In the genomic region with DNA sequence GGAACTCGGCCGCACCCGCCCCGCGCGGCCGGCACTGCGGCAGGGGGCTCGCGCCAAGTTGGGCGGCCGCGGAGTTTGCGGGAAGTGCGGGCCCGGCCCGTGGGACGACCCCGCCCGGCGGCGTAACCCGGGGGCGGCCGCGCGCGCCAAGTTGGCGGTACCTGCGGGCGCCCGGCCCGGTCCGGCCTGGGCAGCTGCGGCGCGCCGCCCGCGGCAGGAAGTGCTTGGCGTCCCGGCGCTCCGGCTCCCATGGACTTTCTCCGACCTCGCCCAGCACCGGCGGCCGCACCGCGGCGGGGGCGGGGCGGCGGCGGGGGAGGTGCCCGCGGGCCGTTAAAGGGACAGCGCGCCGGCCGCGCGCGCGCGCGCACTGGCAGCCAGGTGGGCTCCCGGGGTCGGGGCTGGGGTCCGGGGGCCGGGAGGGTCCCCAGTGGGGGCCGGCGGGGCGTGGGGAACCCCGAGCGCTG, we compare ENCODE assay signal across 8 cellular contexts. TPM values are rescaled to one million over a fixed set of nuclear protein-coding genes. Genes with fewer than 3 reads are reported as not detected.
DNase-seq lines count a peak whose midpoint lies in the region; ATAC-seq and TF ChIP-seq lines count a peak whose summit lies in the region.

A gene with protein sequence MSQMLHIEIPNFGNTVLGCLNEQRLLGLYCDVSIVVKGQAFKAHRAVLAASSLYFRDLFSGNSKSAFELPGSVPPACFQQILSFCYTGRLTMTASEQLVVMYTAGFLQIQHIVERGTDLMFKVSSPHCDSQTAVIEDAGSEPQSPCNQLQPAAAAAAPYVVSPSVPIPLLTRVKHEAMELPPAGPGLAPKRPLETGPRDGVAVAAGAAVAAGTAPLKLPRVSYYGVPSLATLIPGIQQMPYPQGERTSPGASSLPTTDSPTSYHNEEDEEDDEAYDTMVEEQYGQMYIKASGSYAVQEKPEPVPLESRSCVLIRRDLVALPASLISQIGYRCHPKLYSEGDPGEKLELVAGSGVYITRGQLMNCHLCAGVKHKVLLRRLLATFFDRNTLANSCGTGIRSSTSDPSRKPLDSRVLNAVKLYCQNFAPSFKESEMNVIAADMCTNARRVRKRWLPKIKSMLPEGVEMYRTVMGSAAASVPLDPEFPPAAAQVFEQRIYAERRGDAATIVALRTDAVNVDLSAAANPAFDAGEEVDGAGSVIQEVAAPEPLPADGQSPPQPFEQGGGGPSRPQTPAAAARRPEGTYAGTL (minus strand): TSS at position 262 of the 467 bp plus-strand sequence. CDS start 44,768 bp downstream, outside the sequence.

- no peak for TF ChIP-seq CTCF in body of pancreas (IDR thresholded peaks at IDR 0.05)

- peak within 1 kb of the TSS; percentile 52 to 93 (median 86) for H3K27ac ChIP-seq in body of pancreas

- H3K9me3 ChIP-seq in body of pancreas: no peaks in the 10 kb centered on the region
- no peaks in the 10 kb centered on the region for H3K9me3 ChIP-seq in iPS-15b (ENCODE audit: control insufficient read depth, insufficient read depth, low read length)

- peak within 1 kb of the TSS; percentile 60 for H3K9ac ChIP-seq in iPS-15b (ENCODE audit: low read depth, low read length)

- WGBS in body of pancreas, 2 donors: 0% methylated on average over 37 of the region's 78 CpGs; no CpG with 5 or more reads in 1 of the 2 donors

- peak; percentile 74 for ATAC-seq in body of pancreas
- ATAC-seq in HG03280 (IDR thresholded peaks at IDR 0.05; ENCODE audit: unreplicated experiment): no peak
- no peak for ATAC-seq in HG03159 (IDR thresholded peaks at IDR 0.05; ENCODE audit: unreplicated experiment)

- DNase-seq in NCI-H345 (lab: John Stamatoyannopoulos, UW) (peak; percentile 57), NCI-H345 treated with DMSO at 0.1 percent for 48 hours (lab: John Stamatoyannopoulos, UW; ENCODE audit: unreplicated experiment) (no peak), NOMO-1 treated with DMSO at 0.1 percent for 48 hours (lab: John Stamatoyannopoulos, UW; ENCODE audit: unreplicated experiment) (peak; percentile 59), body of pancreas (peak; percentile 73 to 82 (median 74)), skeletal muscle cell (ENCODE audit: low read depth) (no peak)

- intact Hi-C loops in body of pancreas (cut with DNase I): no loop called here

- H3K27me3 ChIP-seq in body of pancreas (no peaks in the 10 kb centered on the region), iPS-15b (ENCODE audit: control insufficient read depth, insufficient read depth, low read length) (peaks cover 18% of the 10 kb centered on the region)

- peaks cover 57% of the 10 kb centered on the region for H3K4me1 ChIP-seq in body of pancreas
- H3K4me1 ChIP-seq in iPS-15b (ENCODE audit: control insufficient read depth, insufficient read depth, low read length): no peaks in the 10 kb centered on the region

- H3K4me3 ChIP-seq in body of pancreas (peak within 1 kb of the TSS; percentile 74 to 85), iPS-15b (ENCODE audit: low read depth, low read length) (peak within 1 kb of the TSS; percentile 46), skeletal muscle cell (ENCODE audit: low read depth, low read length) (peak within 1 kb of the TSS; percentile 73)

- H3K36me3 ChIP-seq in body of pancreas (replicated peaks in 1 of 2; ENCODE audit: insufficient read depth in 1 of 2, low read depth in 2 of 2): no peaks in the 10 kb centered on the region
- no peaks in the 10 kb centered on the region for H3K36me3 ChIP-seq in iPS-15b (ENCODE audit: control insufficient read depth, insufficient read depth, low read length)

- no peak for TF ChIP-seq POLR2A in body of pancreas (IDR thresholded peaks at IDR 0.05)

RNA-seq across cellular contexts. Expression of the gene that starts here (rescaled TPM):
- total RNA-seq in body of pancreas: 10 to 100 TPM; 16.6 to 21.1 TPM

Comparison
In these comparisons a context has a peak if more than half of its experiments do, and no peak if none do; other contexts are left out.
1. DNase-seq: peak in NCI-H345 (single experiment), NOMO-1 treated with DMSO at 0.1 percent for 48 hours (single experiment) and body of pancreas (4 of 4); none in NCI-H345 treated with DMSO at 0.1 percent for 48 hours (single experiment) and skeletal muscle cell (single experiment).
2. Peak in every context shown above with its lines, with median percentiles within 50 percentile points of each other: H3K4me3 ChIP-seq.